ENCODE assay signal across 21 cellular contexts in genomic region chr1:56148466-56149193, GRCh38.
DNase-seq lines count a peak whose midpoint lies in the region; ATAC-seq, FAIRE-seq and TF ChIP-seq lines count a peak whose summit lies in the region.
"Had no signal": no experiment of that assay in that cellular context is flagged by ENCODE, and none has a peak within 500 bp of the region (broad histone marks: within the 10 kb centered on the region; RNA-seq: fewer than 3 reads in every experiment).

No MANE protein-coding gene starts in this region.

- no peak for TF ChIP-seq RAD21 in HepG2 (CRISPR knock-in tag; IDR thresholded peaks at IDR 0.05)

- no peak overlapping the region for H3K27ac Mint-ChIP-seq in astrocyte (ENCODE audit: unreplicated experiment)
- no peak overlapping the region for H3K27ac Mint-ChIP-seq in HFFc6
- H3K27ac Mint-ChIP-seq: activated CD8-positive, alpha-beta memory T cell treated with anti-CD3 and anti-CD28 coated beads, Interleukin-2, amount 10 ng/mL, durations not matched to agents 7 days and 5 days; natural killer cell; progenitor cell of endocrine pancreas; T-helper 2 cell treated with Interferon-gamma antibody and Interleukin-4, amounts not matched to agents 5 μg/mL and 100 μg/mL, for 36 hours had no signal

- no peaks in the 10 kb centered on the region for H3K4me1 Mint-ChIP-seq in astrocyte (ENCODE audit: low read depth, unreplicated experiment)
- no peaks in the 10 kb centered on the region for H3K4me1 Mint-ChIP-seq in HFFc6 (ENCODE audit: low read depth)
- H3K4me1 Mint-ChIP-seq: activated CD8-positive, alpha-beta memory T cell treated with anti-CD3 and anti-CD28 coated beads, Interleukin-2, amount 10 ng/mL, durations not matched to agents 7 days and 5 days; natural killer cell had no signal

- no peaks in the 10 kb centered on the region for H3K36me3 ChIP-seq in astrocyte (ENCODE audit: insufficient read depth, low read length)
- H3K36me3 ChIP-seq in HepG2 (replicated peaks in 1 of 2; ENCODE audit: control insufficient read depth in 1 of 2, insufficient read depth in 2 of 2, low read length in 2 of 2): no peaks in the 10 kb centered on the region
- H3K36me3 ChIP-seq: vagina had no signal

- peak; percentile 47 for TF ChIP-seq CTCF in C4-2B (conservative IDR thresholded peaks at IDR 0.05)
- TF ChIP-seq CTCF in GM13977 (IDR thresholded peaks at IDR 0.05; ENCODE audit: extremely low read depth, insufficient read depth, missing control alignments): peak; percentile 21
- no peak for TF ChIP-seq CTCF in astrocyte (IDR thresholded peaks at IDR 0.05; ENCODE audit: insufficient read depth, low read depth, low read length)
- TF ChIP-seq CTCF in HepG2 (CRISPR knock-in tag; IDR thresholded peaks at IDR 0.05): no peak
- no peak for TF ChIP-seq CTCF in HFFc6 (IDR thresholded peaks at IDR 0.05)

- H3K9ac ChIP-seq in astrocyte (ENCODE audit: low read length): no peak overlapping the region
- H3K9ac ChIP-seq in HepG2 (ENCODE audit: insufficient read depth, low read depth, low read length): no peak overlapping the region

- no peak overlapping the region for H3K4me3 Mint-ChIP-seq in astrocyte (ENCODE audit: unreplicated experiment)
- no peak overlapping the region for H3K4me3 Mint-ChIP-seq in HFFc6
- H3K4me3 Mint-ChIP-seq: activated CD8-positive, alpha-beta memory T cell treated with anti-CD3 and anti-CD28 coated beads, Interleukin-2, amount 10 ng/mL, durations not matched to agents 7 days and 5 days; natural killer cell; T-helper 2 cell treated with Interferon-gamma antibody and Interleukin-4, amounts not matched to agents 5 μg/mL and 100 μg/mL, for 36 hours had no signal

- POLR2A ChIA-PET in HepG2 (lab: Yijun Ruan, JAX): no interaction called here

- CTCF ChIA-PET in HepG2 (lab: Yijun Ruan, JAX; ENCODE audit: low intra/inter-chr PET ratio, low total read pairs): no interaction called here

- TF ChIP-seq POLR2A in HepG2 (IDR thresholded peaks at IDR 0.05; ENCODE audit: insufficient read depth in 1 of 2, low read depth in 2 of 2, low read length in 2 of 2): no peak

- no TSS peak for BruUV-seq in HepG2 (replicated peaks; lab: Mats Ljungman, UMichigan)

- in situ Hi-C loops in GM13977 (cut with MboI; ENCODE audit: low pct_unique_long_range_greater_than_20kb, low sequenced_read_pairs, unreplicated experiment): no loop called here
- in situ Hi-C loops in HepG2 (cut with HindIII; ENCODE audit: extremely low pct_ligation_motif_present, low pct_unique_long_range_greater_than_20kb): no loop called here

- no peaks in the 10 kb centered on the region for H3K36me3 Mint-ChIP-seq in astrocyte (ENCODE audit: low read depth, unreplicated experiment)
- no peaks in the 10 kb centered on the region for H3K36me3 Mint-ChIP-seq in HFFc6 (ENCODE audit: low read depth)
- H3K36me3 Mint-ChIP-seq: activated CD8-positive, alpha-beta memory T cell treated with anti-CD3 and anti-CD28 coated beads, Interleukin-2, amount 10 ng/mL, durations not matched to agents 7 days and 5 days; natural killer cell had no signal

- no peak for TF ChIP-seq EP300 in HepG2 (IDR thresholded peaks at IDR 0.05; ENCODE audit: low read depth in 2 of 2, low read length in 2 of 2)
- no peak for TF ChIP-seq EP300 in HepG2 (CRISPR knock-in tag; IDR thresholded peaks at IDR 0.05; ENCODE audit: borderline replicate concordance)

- H3K4me2 ChIP-seq in astrocyte (ENCODE audit: low read length) (no peak overlapping the region), HepG2 (ENCODE audit: low read depth, low read length) (no peak overlapping the region)
- H3K4me2 ChIP-seq: smooth muscle cell had no signal

- no peaks in the 10 kb centered on the region for H3K27me3 ChIP-seq in astrocyte (ENCODE audit: insufficient read depth, low read length)
- H3K27me3 ChIP-seq in HepG2 (ENCODE audit: control insufficient read depth in 1 of 2, insufficient read depth in 2 of 2, low read length in 2 of 2): no peaks in the 10 kb centered on the region
- H3K27me3 ChIP-seq: vagina had no signal

- FAIRE-seq in astrocyte (lab: Jason Lieb, UNC): peak; percentile 13
- FAIRE-seq in HepG2 (lab: Jason Lieb, UNC): no peak
- FAIRE-seq: G401.6 had no signal

- 45% methylated on average over 5 of the region's 5 CpGs for WGBS in HepG2 (ENCODE audit: low lambda C conversion rate)

- no peak overlapping the region for H2AFZ ChIP-seq in astrocyte (ENCODE audit: low read depth, low read length)
- H2AFZ ChIP-seq in HepG2 (ENCODE audit: low read length): no peak overlapping the region

- H3K4me3 ChIP-seq in astrocyte (ENCODE audit: insufficient read depth, low read depth, low read length) (no peak overlapping the region), HepG2 (replicated peaks in 1 of 3; ENCODE audit: insufficient read depth in 1 of 3, low read depth in 2 of 3, low read length in 3 of 3) (no peak overlapping the region)
- H3K4me3 ChIP-seq: smooth muscle cell, vagina had no signal

- intact Hi-C loops in HepG2 (cut with micrococcal nuclease; ENCODE audit: unreplicated experiment): no loop called here

- ATAC-seq in HepG2: no peak
- ATAC-seq: activated CD8-positive, alpha-beta memory T cell treated with anti-CD3 and anti-CD28 coated beads, Interleukin-2, amount 10 ng/mL, durations not matched to agents 7 days and 5 days; natural killer cell had no signal

- peaks cover 18% of the 10 kb centered on the region for H3K27me3 Mint-ChIP-seq in astrocyte (ENCODE audit: low read depth, unreplicated experiment)
- H3K27me3 Mint-ChIP-seq in HFFc6 (ENCODE audit: insufficient read depth): peaks cover 4% of the 10 kb centered on the region; the same call in 1 of the 2 replicates
- H3K27me3 Mint-ChIP-seq: activated CD8-positive, alpha-beta memory T cell treated with anti-CD3 and anti-CD28 coated beads, Interleukin-2, amount 10 ng/mL, durations not matched to agents 7 days and 5 days had no signal

- H4K20me1 ChIP-seq in astrocyte (ENCODE audit: insufficient read depth, low read length): no peaks in the 10 kb centered on the region
- H4K20me1 ChIP-seq in HepG2 (ENCODE audit: insufficient read depth, low read length): no peaks in the 10 kb centered on the region

- no peaks in the 10 kb centered on the region for H3K4me1 ChIP-seq in astrocyte (ENCODE audit: insufficient read depth, low read length)
- H3K4me1 ChIP-seq in HepG2 (ENCODE audit: insufficient read depth, low read length): no peaks in the 10 kb centered on the region

- no peaks in the 10 kb centered on the region for H3K79me2 ChIP-seq in astrocyte (ENCODE audit: insufficient read depth, low read length)
- H3K79me2 ChIP-seq in HepG2 (ENCODE audit: insufficient read depth, low read length): no peaks in the 10 kb centered on the region

- DNase-seq in GM13977 (ENCODE audit: low spot score) (no peak), astrocyte (ENCODE audit: low read depth) (no peak), HepG2 (ENCODE audit: low spot score) (no peak), cerebellar cortex (ENCODE audit: low spot score) (no peak), HFFc6 (no peak), cerebellar nuclear complex (lab: John Stamatoyannopoulos, UW) (no peak)
- DNase-seq: activated CD8-positive, alpha-beta memory T cell treated with anti-CD3 and anti-CD28 coated beads, Interleukin-2, amount 10 ng/mL, durations not matched to agents 7 days and 5 days; AML-193; Calu3; effector CD4-positive, alpha-beta T cell; islet precursor cell; mesendoderm; natural killer cell; NCI-H187 treated with DMSO at 0.1 percent for 48 hours; stimulated activated CD4-positive, alpha-beta T cell treated with anti-CD3 and anti-CD28 coated beads, Interleukin-4, amount 100 ng/mL, for 24 hours had no signal

- H3K9me3 ChIP-seq in astrocyte (ENCODE audit: insufficient read depth, low read depth, low read length) (no peaks in the 10 kb centered on the region), HepG2 (ENCODE audit: low read length) (no peaks in the 10 kb centered on the region)
- H3K9me3 ChIP-seq: vagina had no signal

- H3K9me3 Mint-ChIP-seq in astrocyte (ENCODE audit: unreplicated experiment) (no peaks in the 10 kb centered on the region), HFFc6 (peaks cover 4% of the 10 kb centered on the region; the same call in 1 of the 2 replicates)
- H3K9me3 Mint-ChIP-seq: T-helper 2 cell treated with Interferon-gamma antibody and Interleukin-4, amounts not matched to agents 5 μg/mL and 100 μg/mL, for 36 hours had no signal

- H3K27ac ChIP-seq in C4-2B: no peak overlapping the region
- H3K27ac ChIP-seq in astrocyte (ENCODE audit: low read depth, low read length): no peak overlapping the region
- no peak overlapping the region for H3K27ac ChIP-seq in HepG2 (ENCODE audit: extremely low read length, insufficient read depth, low read length)

TF ChIP-seq in HepG2, 621 proteins besides CTCF, POLR2A, EP300 and RAD21 (continues in another document):
- TF ChIP-seq HMG20A (CRISPR knock-in tag; IDR thresholded peaks at IDR 0.05; ENCODE audit: borderline replicate concordance): no peak
- TF ChIP-seq ZXDC (CRISPR knock-in tag; IDR thresholded peaks at IDR 0.05): no peak
- TF ChIP-seq NFE2 (CRISPR knock-in tag; IDR thresholded peaks at IDR 0.05): no peak
- no peak for TF ChIP-seq HNRNPUL1 (IDR thresholded peaks at IDR 0.05; ENCODE audit: low read depth, low read length)
- TF ChIP-seq ZNF670 (CRISPR knock-in tag; IDR thresholded peaks at IDR 0.05; ENCODE audit: borderline replicate concordance): no peak

Comparison
In these comparisons a context has a peak if more than half of its experiments do, and no peak if none do; other contexts are left out.
1. CTCF ChIP-seq: peak in C4-2B (single experiment) and GM13977 (single experiment); none in astrocyte (single experiment), HepG2 (single experiment) and HFFc6 (single experiment).